2 cellular contexts compared by ENCODE assay signal in genomic region chr2:119241205-119241532, GRCh38.
TF ChIP-seq lines count a peak whose summit lies in the region.

No MANE protein-coding gene starts in this region.

TF ChIP-seq in HCT116, 20 proteins besides CTCF, POLR2A, EP300 and RAD21:
- TF ChIP-seq CBX3 (IDR thresholded peaks at IDR 0.05; ENCODE audit: low read depth) = no peak

TF ChIP-seq in K562, 482 proteins besides CTCF, POLR2A, EP300 and RAD21:
- TF ChIP-seq THRAP3 (IDR thresholded peaks at IDR 0.05; ENCODE audit: borderline replicate concordance) (no peak), MTA3 (IDR thresholded peaks at IDR 0.05; ENCODE audit: borderline replicate concordance) (no peak), HNRNPL (IDR thresholded peaks at IDR 0.05; ENCODE audit: low read depth, low read length) (no peak), C11orf30 (IDR thresholded peaks at IDR 0.05; ENCODE audit: low read depth) (no peak), KDM1A (IDR thresholded peaks at IDR 0.05) (no peak), HEY1 (CRISPR knock-in tag; IDR thresholded peaks at IDR 0.05; ENCODE audit: borderline replicate concordance) (no peak), ZNF274 (IDR thresholded peaks at IDR 0.05; ENCODE audit: borderline replicate concordance, low read depth, low read length) (no peak), SMARCA4 (IDR thresholded peaks at IDR 0.05) (no peak), RBM25 (IDR thresholded peaks at IDR 0.05; ENCODE audit: low read depth, low read length, severe bottlenecking) (no peak), BCL6 (CRISPR knock-in tag; IDR thresholded peaks at IDR 0.05) (no peak), ZFX (CRISPR knock-in tag; IDR thresholded peaks at IDR 0.05) (no peak), ARID2 (IDR thresholded peaks at IDR 0.05) (no peak), ATF6 (CRISPR knock-in tag; IDR thresholded peaks at IDR 0.05) (no peak)
- TF ChIP-seq, protein P1, sequence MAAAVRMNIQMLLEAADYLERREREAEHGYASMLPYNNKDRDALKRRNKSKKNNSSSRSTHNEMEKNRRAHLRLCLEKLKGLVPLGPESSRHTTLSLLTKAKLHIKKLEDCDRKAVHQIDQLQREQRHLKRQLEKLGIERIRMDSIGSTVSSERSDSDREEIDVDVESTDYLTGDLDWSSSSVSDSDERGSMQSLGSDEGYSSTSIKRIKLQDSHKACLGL (CRISPR knock-in tag; IDR thresholded peaks at IDR 0.05; ENCODE audit: borderline replicate concordance, poor library complexity, severe bottlenecking) = no peak
